Comparison of ENCODE assay signal across 1 cellular context in the genomic region with DNA sequence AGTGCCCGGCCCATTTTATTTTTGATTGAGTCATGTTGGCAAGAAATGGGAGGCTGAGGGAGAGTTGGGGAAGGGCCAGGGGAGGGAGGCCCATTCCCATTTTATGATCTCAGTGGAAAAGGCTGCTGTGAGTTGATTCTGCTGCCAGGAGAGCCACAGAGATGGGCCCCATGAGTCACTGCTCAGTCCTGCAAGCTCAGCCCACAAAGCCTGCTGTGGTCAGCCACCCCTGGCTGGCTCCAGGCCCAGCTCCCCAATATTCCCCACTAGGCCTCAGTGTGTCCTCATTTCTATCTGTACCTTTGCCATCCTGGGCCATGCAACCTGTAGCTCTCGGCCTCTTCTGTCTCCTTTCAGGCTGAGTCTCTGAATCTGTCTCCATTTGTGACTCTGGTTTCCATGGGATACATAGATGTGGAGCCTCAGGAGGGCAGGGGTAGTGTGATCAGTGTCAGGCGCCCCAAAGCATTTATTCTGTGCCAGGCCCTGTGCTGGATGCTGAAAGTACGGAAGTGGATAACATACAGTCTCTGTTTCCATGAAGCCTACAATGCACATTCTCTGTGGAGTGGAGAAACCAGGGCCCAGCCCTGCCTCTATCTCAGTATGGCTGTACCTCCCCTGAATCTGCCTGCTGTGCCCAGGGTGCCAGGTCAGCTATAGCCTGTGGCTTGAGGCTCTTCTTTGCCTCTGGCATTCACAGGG.
TF ChIP-seq lines count a peak whose summit lies in the region.

No MANE protein-coding gene starts in this region.

TF ChIP-seq in GM12878, 131 proteins besides CTCF, POLR2A, EP300 and RAD21:
- TF ChIP-seq, protein P1, sequence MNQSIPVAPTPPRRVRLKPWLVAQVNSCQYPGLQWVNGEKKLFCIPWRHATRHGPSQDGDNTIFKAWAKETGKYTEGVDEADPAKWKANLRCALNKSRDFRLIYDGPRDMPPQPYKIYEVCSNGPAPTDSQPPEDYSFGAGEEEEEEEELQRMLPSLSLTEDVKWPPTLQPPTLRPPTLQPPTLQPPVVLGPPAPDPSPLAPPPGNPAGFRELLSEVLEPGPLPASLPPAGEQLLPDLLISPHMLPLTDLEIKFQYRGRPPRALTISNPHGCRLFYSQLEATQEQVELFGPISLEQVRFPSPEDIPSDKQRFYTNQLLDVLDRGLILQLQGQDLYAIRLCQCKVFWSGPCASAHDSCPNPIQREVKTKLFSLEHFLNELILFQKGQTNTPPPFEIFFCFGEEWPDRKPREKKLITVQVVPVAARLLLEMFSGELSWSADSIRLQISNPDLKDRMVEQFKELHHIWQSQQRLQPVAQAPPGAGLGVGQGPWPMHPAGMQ (IDR thresholded peaks at IDR 0.05; ENCODE audit: borderline replicate concordance) = no peak
- no peak for TF ChIP-seq BACH1 (IDR thresholded peaks at IDR 0.05; ENCODE audit: borderline replicate concordance)
- no peak for TF ChIP-seq NR2C1 (IDR thresholded peaks at IDR 0.05)
- no peak for TF ChIP-seq ZNF622 (IDR thresholded peaks at IDR 0.05)
- no peak for TF ChIP-seq ZBED1 (IDR thresholded peaks at IDR 0.05; ENCODE audit: borderline replicate concordance)
- TF ChIP-seq, protein P2, sequence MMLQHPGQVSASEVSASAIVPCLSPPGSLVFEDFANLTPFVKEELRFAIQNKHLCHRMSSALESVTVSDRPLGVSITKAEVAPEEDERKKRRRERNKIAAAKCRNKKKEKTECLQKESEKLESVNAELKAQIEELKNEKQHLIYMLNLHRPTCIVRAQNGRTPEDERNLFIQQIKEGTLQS (IDR thresholded peaks at IDR 0.05; ENCODE audit: borderline replicate concordance, extremely low read depth, low read depth, low read length) = no peak
- TF ChIP-seq PAX5 (IDR thresholded peaks at IDR 0.05; ENCODE audit: borderline replicate concordance, low read depth, low read length) = no peak
- TF ChIP-seq, protein P3, sequence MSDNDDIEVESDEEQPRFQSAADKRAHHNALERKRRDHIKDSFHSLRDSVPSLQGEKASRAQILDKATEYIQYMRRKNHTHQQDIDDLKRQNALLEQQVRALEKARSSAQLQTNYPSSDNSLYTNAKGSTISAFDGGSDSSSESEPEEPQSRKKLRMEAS (IDR thresholded peaks at IDR 0.05; ENCODE audit: low read depth, low read length) = no peak
- no peak for TF ChIP-seq ZNF217 (IDR thresholded peaks at IDR 0.05)
- no peak for TF ChIP-seq SMARCA5 (IDR thresholded peaks at IDR 0.05)
- no peak for TF ChIP-seq MTA3 (IDR thresholded peaks at IDR 0.05; ENCODE audit: borderline replicate concordance, low read length)
- no peak for TF ChIP-seq CBX3 (IDR thresholded peaks at IDR 0.05; ENCODE audit: borderline replicate concordance, low read depth)
- no peak for TF ChIP-seq STAT3 (IDR thresholded peaks at IDR 0.05; ENCODE audit: low read depth, low read length)
- no peak for TF ChIP-seq ETV6 (conservative IDR thresholded peaks at IDR 0.05 in 1 of 2, IDR thresholded peaks at IDR 0.05 in 1 of 2; ENCODE audit: borderline replicate concordance in 1 of 2, low read depth in 1 of 2)
- TF ChIP-seq IKZF2 (IDR thresholded peaks at IDR 0.05) = no peak
- TF ChIP-seq, protein P4, sequence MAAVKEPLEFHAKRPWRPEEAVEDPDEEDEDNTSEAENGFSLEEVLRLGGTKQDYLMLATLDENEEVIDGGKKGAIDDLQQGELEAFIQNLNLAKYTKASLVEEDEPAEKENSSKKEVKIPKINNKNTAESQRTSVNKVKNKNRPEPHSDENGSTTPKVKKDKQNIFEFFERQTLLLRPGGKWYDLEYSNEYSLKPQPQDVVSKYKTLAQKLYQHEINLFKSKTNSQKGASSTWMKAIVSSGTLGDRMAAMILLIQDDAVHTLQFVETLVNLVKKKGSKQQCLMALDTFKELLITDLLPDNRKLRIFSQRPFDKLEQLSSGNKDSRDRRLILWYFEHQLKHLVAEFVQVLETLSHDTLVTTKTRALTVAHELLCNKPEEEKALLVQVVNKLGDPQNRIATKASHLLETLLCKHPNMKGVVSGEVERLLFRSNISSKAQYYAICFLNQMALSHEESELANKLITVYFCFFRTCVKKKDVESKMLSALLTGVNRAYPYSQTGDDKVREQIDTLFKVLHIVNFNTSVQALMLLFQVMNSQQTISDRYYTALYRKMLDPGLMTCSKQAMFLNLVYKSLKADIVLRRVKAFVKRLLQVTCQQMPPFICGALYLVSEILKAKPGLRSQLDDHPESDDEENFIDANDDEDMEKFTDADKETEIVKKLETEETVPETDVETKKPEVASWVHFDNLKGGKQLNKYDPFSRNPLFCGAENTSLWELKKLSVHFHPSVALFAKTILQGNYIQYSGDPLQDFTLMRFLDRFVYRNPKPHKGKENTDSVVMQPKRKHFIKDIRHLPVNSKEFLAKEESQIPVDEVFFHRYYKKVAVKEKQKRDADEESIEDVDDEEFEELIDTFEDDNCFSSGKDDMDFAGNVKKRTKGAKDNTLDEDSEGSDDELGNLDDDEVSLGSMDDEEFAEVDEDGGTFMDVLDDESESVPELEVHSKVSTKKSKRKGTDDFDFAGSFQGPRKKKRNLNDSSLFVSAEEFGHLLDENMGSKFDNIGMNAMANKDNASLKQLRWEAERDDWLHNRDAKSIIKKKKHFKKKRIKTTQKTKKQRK (IDR thresholded peaks at IDR 0.05; ENCODE audit: low read depth, low read length) = no peak
- no peak for TF ChIP-seq FOXK2 (IDR thresholded peaks at IDR 0.05)
- no peak for TF ChIP-seq EGR1 (IDR thresholded peaks at IDR 0.05; ENCODE audit: borderline replicate concordance in 1 of 2, low read depth in 2 of 2, low read length in 2 of 2)
